In genomic region chr10:101297901-101298451, GRCh38 we compare ENCODE assay signal across 8 cellular contexts. TPM values are rescaled to one million over a fixed set of nuclear protein-coding genes. Genes with fewer than 3 reads are reported as not detected.
DNase-seq lines count a peak whose midpoint lies in the region; ATAC-seq and TF ChIP-seq lines count a peak whose summit lies in the region.

No MANE protein-coding gene starts in this region.

- peak; percentile 55 to 88 (median 72) for TF ChIP-seq CTCF in adrenal gland (IDR thresholded peaks at IDR 0.05)

- no peak for ATAC-seq in HG02588 (IDR thresholded peaks at IDR 0.05; ENCODE audit: unreplicated experiment)

- H3K9me3 ChIP-seq in adrenal gland (replicated peaks in 1 of 3) = no peaks in the 10 kb centered on the region
- H3K9me3 ChIP-seq in iPS DF 6.9 (ENCODE audit: control insufficient read depth, insufficient read depth, low read length) = no peaks in the 10 kb centered on the region

- H3K4me3 ChIP-seq in adrenal gland (no peak overlapping the region), iPS DF 6.9 (ENCODE audit: low read length) (no peak overlapping the region)

- no peaks in the 10 kb centered on the region for H3K36me3 ChIP-seq in adrenal gland (replicated peaks in 1 of 2)
- H3K36me3 ChIP-seq in iPS DF 6.9 (ENCODE audit: control insufficient read depth, insufficient read depth, low read length) = no peaks in the 10 kb centered on the region

- WGBS in adrenal gland, 4 donors = 4 to 7% (median 4%) methylated on average over 9 of the region's 9 CpGs
- WGBS in iPS DF 6.9 (ENCODE audit: insufficient coverage, insufficient read length) = no CpG with 5 or more reads among the region's 9 CpGs

- intact Hi-C loops in adrenal gland (cut with DNase I) = loop anchor here in 1 of 2 donors (10.0 kb wide), 2 partner anchors 83 to 147 kb away; no protein-coding TSS in a partner anchor

- H3K27me3 ChIP-seq in adrenal gland = no peaks in the 10 kb centered on the region
- peaks cover 10% of the 10 kb centered on the region; the same call in 1 of the 2 replicates for H3K27me3 ChIP-seq in iPS DF 6.9 (ENCODE audit: control insufficient read depth, insufficient read depth, low read length)

- H3K27ac ChIP-seq in adrenal gland (no peak overlapping the region), iPS DF 6.9 (ENCODE audit: low read length) (no peak overlapping the region)

- no peak for TF ChIP-seq POLR2A in adrenal gland (IDR thresholded peaks at IDR 0.05)

- DNase-seq in D341Med (ENCODE audit: low spot score) (peak; percentile 75), HPDE6-E6E7 (ENCODE audit: extremely low spot score) (peak; percentile 60), T follicular helper cell (ENCODE audit: low read depth) (peak; percentile 60), adrenal gland (peak; percentile 43 to 82 (median 65)), iPS DF 6.9 (ENCODE audit: low read depth, low spot score) (peak; percentile 80), inferior parietal cortex (ENCODE audit: extremely low spot score) (no peak)
- DNase-seq in stimulated activated CD4-positive, alpha-beta T cell treated with anti-CD3 and anti-CD28 coated beads, Interleukin-15, amount 100 ng/mL, for 24 hours = peak; percentile 86

- H3K4me1 ChIP-seq in adrenal gland (replicated peaks in 1 of 2) (no peaks in the 10 kb centered on the region), iPS DF 6.9 (ENCODE audit: control insufficient read depth, insufficient read depth, low read length) (peaks cover 1% of the 10 kb centered on the region)

RNA-seq across cellular contexts. Expression of gene BTRC, which starts 56.0 kb away (rescaled TPM):
- 10 to 100 TPM; 16.4 to 35.3 (median 20.4) TPM for total RNA-seq in adrenal gland
- 10 to 100 TPM; 10.0 to 21.8 (median 13.8) TPM for polyA plus RNA-seq in adrenal gland
